ENCODE assay signal across 9 cellular contexts in the genomic region with DNA sequence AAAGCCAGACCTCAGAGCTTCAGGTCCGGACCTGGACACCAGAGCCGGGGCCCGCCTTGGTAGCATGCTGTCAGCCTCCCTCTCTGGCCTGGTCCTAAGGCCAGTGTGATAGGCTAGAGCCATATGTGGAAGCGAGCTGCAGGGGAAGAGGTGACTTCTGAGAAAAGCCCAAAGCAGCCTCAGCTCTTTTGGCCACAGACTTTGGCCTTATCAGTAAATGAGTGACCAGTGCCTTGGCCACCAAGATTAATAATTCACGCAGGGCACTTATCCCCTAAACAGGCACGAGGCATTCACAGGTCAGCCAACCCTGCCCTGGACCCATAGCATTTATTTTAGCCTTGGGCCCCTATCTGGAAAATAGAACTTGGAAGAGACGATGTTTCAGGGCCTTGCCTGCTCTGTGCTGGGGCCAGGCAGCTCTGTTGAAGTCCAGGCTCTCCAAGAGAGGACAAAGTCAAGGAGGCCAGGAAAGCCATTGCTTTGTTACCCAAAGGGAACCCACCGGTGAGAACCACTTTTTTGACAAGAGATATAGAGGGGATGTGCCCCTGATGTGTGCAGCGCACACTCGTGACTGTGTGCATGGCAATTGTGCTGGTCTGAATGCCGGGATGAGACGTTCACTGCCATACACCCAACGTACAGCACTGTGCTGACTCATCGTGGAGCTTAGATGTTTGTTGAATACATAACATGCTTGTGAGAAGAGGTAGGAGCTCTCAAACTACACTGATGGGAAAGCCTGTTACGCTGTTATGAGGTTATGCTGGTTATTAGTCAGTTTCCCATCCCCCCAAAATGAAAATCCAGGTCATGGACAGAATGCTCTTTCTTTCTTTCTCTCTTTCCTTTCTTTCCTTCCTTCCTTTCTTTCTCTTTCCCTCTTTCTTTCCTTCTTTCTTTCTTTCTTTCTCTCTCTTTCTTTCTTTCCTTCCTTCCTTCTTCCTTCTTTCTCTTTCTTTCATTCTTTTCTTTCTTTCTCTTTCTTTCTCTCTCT. TPM values are rescaled to one million over a fixed set of nuclear protein-coding genes. Genes with fewer than 3 reads are reported as not detected.
DNase-seq lines count a peak whose midpoint lies in the region; TF ChIP-seq lines count a peak whose summit lies in the region.
"Had no signal": no experiment of that assay in that cellular context is flagged by ENCODE, and none has a peak within 500 bp of the region (broad histone marks: within the 10 kb centered on the region; RNA-seq: fewer than 3 reads in every experiment).

No MANE protein-coding gene starts in this region.

- H3K9me3 ChIP-seq in spleen = no peaks in the 10 kb centered on the region

- H3K27ac Mint-ChIP-seq in osteocyte (ENCODE audit: unreplicated experiment) = no peak overlapping the region
- H3K27ac Mint-ChIP-seq: dendritic cell treated with granulocyte-macrophage colony-stimulating factor and Interleukin-4, amounts not matched to agents 40 ng/mL and 50 ng/mL, for 4 days had no signal

- intact Hi-C loops in spleen (cut with DNase I; ENCODE audit: low total_unique reads) = no loop called here

- H3K27me3 ChIP-seq in spleen (replicated peaks in 1 of 7) = peaks cover 0 to 14% (median 0%) of the 10 kb centered on the region in 7 donors

- H3K4me1 ChIP-seq in spleen = peaks cover 0 to 32% (median 3%) of the 10 kb centered on the region in 6 donors

- H3K4me3 ChIP-seq in spleen = no peak overlapping the region

- peaks cover 0 to 7% (median 0%) of the 10 kb centered on the region in 6 donors for H3K36me3 ChIP-seq in spleen

- no peak overlapping the region for H3K27ac ChIP-seq in spleen

- no peaks in the 10 kb centered on the region for H3K9me3 Mint-ChIP-seq in osteocyte (ENCODE audit: unreplicated experiment)
- H3K9me3 Mint-ChIP-seq: dendritic cell treated with granulocyte-macrophage colony-stimulating factor and Interleukin-4, amounts not matched to agents 40 ng/mL and 50 ng/mL, for 4 days had no signal

- no peak overlapping the region for H3K4me3 Mint-ChIP-seq in osteocyte (ENCODE audit: unreplicated experiment)
- H3K4me3 Mint-ChIP-seq: dendritic cell treated with granulocyte-macrophage colony-stimulating factor and Interleukin-4, amounts not matched to agents 40 ng/mL and 50 ng/mL, for 4 days had no signal

- TF ChIP-seq POLR2A in spleen (IDR thresholded peaks at IDR 0.05) = no peak

- WGBS in spleen, 5 donors = 71 to 75% (median 72%) methylated on average over 12 to 15 of the region's 15 CpGs

- peaks cover 10% of the 10 kb centered on the region for H3K27me3 Mint-ChIP-seq in osteocyte (ENCODE audit: unreplicated experiment)

- no peaks in the 10 kb centered on the region for H3K36me3 Mint-ChIP-seq in osteocyte (ENCODE audit: unreplicated experiment)

- peaks cover 9% of the 10 kb centered on the region for H3K4me1 Mint-ChIP-seq in osteocyte (ENCODE audit: unreplicated experiment)

- TF ChIP-seq CTCF in osteocyte (IDR thresholded peaks at IDR 0.05) = no peak
- no peak for TF ChIP-seq CTCF in spleen (IDR thresholded peaks at IDR 0.05 in 8 of 11, conservative IDR thresholded peaks at IDR 0.05 in 3 of 11)

- peak; percentile 97 for DNase-seq in DMS53 (lab: John Stamatoyannopoulos, UW)
- peak; percentile 81 for DNase-seq in H4 (ENCODE audit: low spot score)
- peak; percentile 23 to 27 for DNase-seq in SW 1271 (lab: John Stamatoyannopoulos, UW)
- peak; percentile 83 for DNase-seq in hepatic stellate cell (ENCODE audit: low spot score)
- DNase-seq in kidney glomerular epithelial cell (lab: John Stamatoyannopoulos, UW) = no peak
- no peak for DNase-seq in osteocyte (ENCODE audit: extremely low spot score, unreplicated experiment)
- DNase-seq in spleen = no peak
- no peak for DNase-seq in NCI-H1436 treated with DMSO at 0.1 percent for 48 hours (lab: John Stamatoyannopoulos, UW)

RNA-seq across cellular contexts. Expression of gene SLC34A1, which starts 5.0 kb away (rescaled TPM):
- not detected in 2 replicates for total RNA-seq in H4 (2014; rRNA removed; shearing (Covaris generic))
- not detected in 2 replicates for total RNA-seq in osteocyte
- under 1 TPM in 5 of 7 donors, not detected in 2; 0.13 to 0.77 (median 0.19) TPM for total RNA-seq in spleen
- under 1 TPM in 2 of 3 donors, not detected in 1; 0.02 to 0.06 TPM for polyA plus RNA-seq in spleen

RNA-seq across cellular contexts. Expression of gene PFN3, which starts 21.3 kb away (rescaled TPM):
- total RNA-seq in H4 (2014; rRNA removed; shearing (Covaris generic)) = not detected in 2 replicates
- total RNA-seq in osteocyte (not detected in 2 replicates), spleen (not detected)
- not detected for polyA plus RNA-seq in spleen

RNA-seq across cellular contexts. Expression of gene RGS14, which starts 21.5 kb away (rescaled TPM):
- 26.2 and 28.1 TPM in 2 replicates for total RNA-seq in H4 (2014; rRNA removed; shearing (Covaris generic))
- total RNA-seq in osteocyte (6.2 and 7.4 TPM in 2 replicates), spleen (100 to 1,000 TPM in 1 of 7 donors, 10 to 100 TPM in 6; 61.5 to 111 (median 77.1) TPM)
- polyA plus RNA-seq in spleen = 10 to 100 TPM; 45.3 to 95.9 (median 61.6) TPM

RNA-seq across cellular contexts. Expression of gene LMAN2, which starts 27.7 kb away (rescaled TPM):
- total RNA-seq in H4 (2014; rRNA removed; shearing (Covaris generic)) = 745 and 800 TPM in 2 replicates
- total RNA-seq in osteocyte (102 and 109 TPM in 2 replicates), spleen (100 to 1,000 TPM in 4 of 7 donors, 10 to 100 TPM in 3; 92.4 to 211 (median 109) TPM)
- polyA plus RNA-seq in spleen = 10 to 100 TPM; 50.1 to 96.6 (median 72.5) TPM

RNA-seq across cellular contexts. Expression of gene F12, which starts 30.2 kb away (rescaled TPM):
- total RNA-seq in H4 (2014; rRNA removed; shearing (Covaris generic)) = 5.8 and 7.3 TPM in 2 replicates
- total RNA-seq in osteocyte = 1.0 and 1.5 TPM in 2 replicates
- 1 to 10 TPM in 3 of 7 donors, under 1 TPM in 4; 0.60 to 1.7 (median 0.94) TPM for total RNA-seq in spleen
- polyA plus RNA-seq in spleen = 1 to 10 TPM; 1.1 to 2.3 (median 1.3) TPM

Comparison
In these comparisons a context has a peak if more than half of its experiments do, and no peak if none do; other contexts are left out.
1. DNase-seq: peak in DMS53 (single experiment), H4 (single experiment), SW 1271 (2 of 2) and hepatic stellate cell (single experiment); none in kidney glomerular epithelial cell (single experiment), osteocyte (single experiment), spleen (single experiment) and NCI-H1436 treated with DMSO at 0.1 percent for 48 hours (single experiment).